Comparison of ENCODE assay signal across 28 cellular contexts in genomic region chr11:65883058-65883761, GRCh38. TPM values are rescaled to one million over a fixed set of nuclear protein-coding genes. Genes with fewer than 3 reads are reported as not detected.
DNase-seq lines count a peak whose midpoint lies in the region; ATAC-seq and TF ChIP-seq lines count a peak whose summit lies in the region.
"Had no signal": no experiment of that assay in that cellular context is flagged by ENCODE, and none has a peak within 500 bp of the region (broad histone marks: within the 10 kb centered on the region; RNA-seq: fewer than 3 reads in every experiment).

No MANE protein-coding gene starts in this region.

- in situ Hi-C loops in transverse colon (cut with MboI; ENCODE audit: low pct_ligation_motif_present in 1 of 4, low pct_unique_long_range_greater_than_20kb in 1 of 4, low sequenced_read_pairs in 3 of 4): loop anchor here in 3 of 4 donors (10.0 to 25.0 kb wide), 2 partner anchors 102 to 104 kb away; no protein-coding TSS in a partner anchor

- H3K4me1 ChIP-seq in mucosa of descending colon (ENCODE audit: low read depth) (peaks cover 13% of the 10 kb centered on the region), transverse colon (peaks cover 8 to 26% (median 12%) of the 10 kb centered on the region in 4 donors), colonic mucosa (peaks cover 5% of the 10 kb centered on the region)

- DNase-seq in activated CD8-positive, alpha-beta memory T cell treated with anti-CD3 and anti-CD28 coated beads, Interleukin-2, amount 10 ng/mL, durations not matched to agents 7 days and 5 days: peak; percentile 41
- no peak for DNase-seq in activated CD8-positive, alpha-beta memory T cell treated with anti-CD3 and anti-CD28 coated beads, Interleukin-2, amount 50 U/mL, for 4 hours
- DNase-seq in chondrocyte (ENCODE audit: low spot score): peak; percentile 68
- DNase-seq in mucosa of descending colon: peak in 2 of 3 donors; percentile 3 to 27
- DNase-seq in transverse colon: peak; percentile 8
- no peak for DNase-seq in NCI-H1694 (lab: John Stamatoyannopoulos, UW)
- no peak for DNase-seq in colonic mucosa
- no peak for DNase-seq in SK-N-DZ (ENCODE audit: low spot score)
- DNase-seq: ACHN; Caco-2; CD4-positive, alpha-beta memory T cell; DMS 273 treated with DMSO at 0.1 percent for 48 hours; DMS79 treated with DMSO at 0.1 percent for 48 hours; H9; HFFc6; KBM-7; NCI-H1092; NCI-H1436 treated with DMSO at 0.1 percent for 48 hours; NCI-H2029; NCI-H226; NCI-H510A treated with DMSO at 0.1 percent for 48 hours; NCI-H748 treated with DMSO at 0.1 percent for 48 hours; PC-9; RPMI8226; SHP77 treated with DMSO at 0.1 percent for 48 hours had no signal

- TF ChIP-seq EP300 in transverse colon (IDR thresholded peaks at IDR 0.05; ENCODE audit: low read depth): no peak

- 94% methylated on average over 13 of the region's 13 CpGs; no CpG with 5 or more reads in 1 of the 2 donors for WGBS in transverse colon (ENCODE audit: low coverage in 1 of 2), 2 donors

- no peak overlapping the region for H3K27ac ChIP-seq in transverse colon
- no peak overlapping the region for H3K27ac ChIP-seq in colonic mucosa
- H3K27ac ChIP-seq: 22Rv1, BLaER1, PC-9 had no signal

- ATAC-seq in activated CD8-positive, alpha-beta memory T cell treated with anti-CD3 and anti-CD28 coated beads, Interleukin-2, amount 10 ng/mL, durations not matched to agents 7 days and 5 days: no peak
- no peak for ATAC-seq in mucosa of descending colon
- ATAC-seq: HepG2 had no signal

- H3K36me3 ChIP-seq in mucosa of descending colon (ENCODE audit: low read depth) (no peaks in the 10 kb centered on the region), transverse colon (peaks cover 0 to 5% (median 0%) of the 10 kb centered on the region in 4 donors), colonic mucosa (peaks cover 7% of the 10 kb centered on the region)

- H3K4me3 Mint-ChIP-seq in activated CD8-positive, alpha-beta memory T cell treated with anti-CD3 and anti-CD28 coated beads, Interleukin-2, amount 10 ng/mL, durations not matched to agents 7 days and 5 days: no peak overlapping the region
- H3K4me3 Mint-ChIP-seq in chondrocyte (ENCODE audit: unreplicated experiment): no peak overlapping the region
- H3K4me3 Mint-ChIP-seq: H9, HFFc6 had no signal

- H3K9me3 ChIP-seq in mucosa of descending colon: no peaks in the 10 kb centered on the region
- H3K9me3 ChIP-seq in transverse colon: no peaks in the 10 kb centered on the region
- H3K9me3 ChIP-seq in colonic mucosa: no peaks in the 10 kb centered on the region
- H3K9me3 ChIP-seq: BLaER1, Caco-2 had no signal

- no peak for TF ChIP-seq POLR2A in transverse colon (IDR thresholded peaks at IDR 0.05)

- H3K9me3 Mint-ChIP-seq in activated CD8-positive, alpha-beta memory T cell treated with anti-CD3 and anti-CD28 coated beads, Interleukin-2, amount 10 ng/mL, durations not matched to agents 7 days and 5 days (ENCODE audit: low read depth): no peaks in the 10 kb centered on the region
- H3K9me3 Mint-ChIP-seq in chondrocyte (ENCODE audit: low read depth): no peaks in the 10 kb centered on the region
- H3K9me3 Mint-ChIP-seq: CD4-positive, alpha-beta memory T cell; H9 had no signal

- intact Hi-C loops in mucosa of descending colon (cut with DNase I, micrococcal nuclease): loop anchor here (10.0 kb wide), 1 partner anchor 102 kb away; no protein-coding TSS in a partner anchor
- intact Hi-C loops in transverse colon (cut with DNase I; ENCODE audit: low total_unique reads): loop anchor here (5.0 kb wide), 1 partner anchor 109 kb away; no protein-coding TSS in a partner anchor
- intact Hi-C loops in colonic mucosa (cut with DNase I): no loop called here

- no peaks in the 10 kb centered on the region for H3K27me3 Mint-ChIP-seq in activated CD8-positive, alpha-beta memory T cell treated with anti-CD3 and anti-CD28 coated beads, Interleukin-2, amount 10 ng/mL, durations not matched to agents 7 days and 5 days
- no peaks in the 10 kb centered on the region for H3K27me3 Mint-ChIP-seq in chondrocyte (ENCODE audit: low read depth)
- H3K27me3 Mint-ChIP-seq: CD4-positive, alpha-beta memory T cell had no signal

- no peak for TF ChIP-seq CTCF in chondrocyte (IDR thresholded peaks at IDR 0.05)
- TF ChIP-seq CTCF in mucosa of descending colon (IDR thresholded peaks at IDR 0.05): no peak
- no peak for TF ChIP-seq CTCF in transverse colon (IDR thresholded peaks at IDR 0.05)
- TF ChIP-seq CTCF in colonic mucosa (IDR thresholded peaks at IDR 0.05): no peak

- no peak overlapping the region for H3K27ac Mint-ChIP-seq in activated CD8-positive, alpha-beta memory T cell treated with anti-CD3 and anti-CD28 coated beads, Interleukin-2, amount 10 ng/mL, durations not matched to agents 7 days and 5 days
- no peak overlapping the region for H3K27ac Mint-ChIP-seq in chondrocyte (ENCODE audit: unreplicated experiment)
- H3K27ac Mint-ChIP-seq: H9, HFFc6 had no signal

- CTCF ChIA-PET in activated CD8-positive, alpha-beta memory T cell treated with anti-CD3 and anti-CD28 coated beads, Interleukin-2, amount 10 ng/mL, durations not matched to agents 7 days and 5 days (lab: Charles Lee): interaction anchor here (0.6 to 26.4 kb wide), 10 partner anchors 14 to 139 kb away, joined by 3 to 710 read pairs (median 16); partner anchors contain the start of genes BANF1, C11orf68, CFL1 and CTSW

- H3K4me1 Mint-ChIP-seq in activated CD8-positive, alpha-beta memory T cell treated with anti-CD3 and anti-CD28 coated beads, Interleukin-2, amount 10 ng/mL, durations not matched to agents 7 days and 5 days: peaks cover 81% of the 10 kb centered on the region
- peaks cover 26% of the 10 kb centered on the region for H3K4me1 Mint-ChIP-seq in chondrocyte (ENCODE audit: low read depth)

- no peak overlapping the region for H3K9ac ChIP-seq in colonic mucosa (ENCODE audit: low read depth in 2 of 2, low read length in 2 of 2)
- H3K9ac ChIP-seq: BLaER1 had no signal

- H3K36me3 Mint-ChIP-seq in activated CD8-positive, alpha-beta memory T cell treated with anti-CD3 and anti-CD28 coated beads, Interleukin-2, amount 10 ng/mL, durations not matched to agents 7 days and 5 days: peaks cover 14% of the 10 kb centered on the region
- peaks cover 19% of the 10 kb centered on the region for H3K36me3 Mint-ChIP-seq in chondrocyte (ENCODE audit: low read depth)

- H3K4me3 ChIP-seq in mucosa of descending colon: no peak overlapping the region
- no peak overlapping the region for H3K4me3 ChIP-seq in transverse colon
- no peak overlapping the region for H3K4me3 ChIP-seq in colonic mucosa
- H3K4me3 ChIP-seq: BLaER1, PC-9 had no signal

- no peaks in the 10 kb centered on the region for H3K27me3 ChIP-seq in transverse colon
- no peaks in the 10 kb centered on the region for H3K27me3 ChIP-seq in colonic mucosa
- H3K27me3 ChIP-seq: BLaER1 had no signal

RNA-seq across cellular contexts. Expression of gene CTSW, which starts 3.6 kb away (rescaled TPM):
- 100 to 1,000 TPM; 268 to 339 TPM for total RNA-seq in activated CD8-positive, alpha-beta memory T cell treated with anti-CD3 and anti-CD28 coated beads, Interleukin-2, amount 10 ng/mL, durations not matched to agents 7 days and 5 days
- total RNA-seq in chondrocyte (not detected in 3 replicates), mucosa of descending colon (1 to 10 TPM; 1.2 to 3.2 (median 2.8) TPM), transverse colon (1 to 10 TPM in 2 of 4 donors, not detected in 2; 1.1 to 1.8 TPM), colonic mucosa (1 to 10 TPM; 1.2 TPM)
- polyA plus RNA-seq in SK-N-DZ (2014; cell fraction: cytosol; rRNA removed): not detected in 2 replicates
- not detected in 2 replicates for polyA plus RNA-seq in SK-N-DZ (2014; cell fraction: nucleus; rRNA removed)
- total RNA-seq: Caco-2, H9, HepG2, PC-9 had no signal

RNA-seq across cellular contexts. Expression of gene FIBP, which starts 5.1 kb away (rescaled TPM):
- 100 to 1,000 TPM; 100 to 122 TPM for total RNA-seq in activated CD8-positive, alpha-beta memory T cell treated with anti-CD3 and anti-CD28 coated beads, Interleukin-2, amount 10 ng/mL, durations not matched to agents 7 days and 5 days
- total RNA-seq in chondrocyte (82.7 to 100 TPM (median 83.5 TPM) in 3 replicates), mucosa of descending colon (10 to 100 TPM; 35.8 to 52.8 (median 47.0) TPM), transverse colon (10 to 100 TPM; 53.4 to 82.6 (median 75.9) TPM), colonic mucosa (10 to 100 TPM; 41.9 to 53.5 TPM)
- polyA plus RNA-seq in SK-N-DZ (2014; cell fraction: cytosol; rRNA removed): 115 and 152 TPM in 2 replicates
- polyA plus RNA-seq in SK-N-DZ (2014; cell fraction: nucleus; rRNA removed): 150 and 171 TPM in 2 replicates

RNA-seq across cellular contexts. Expression of gene CCDC85B, which starts 7.3 kb away (rescaled TPM):
- 10 to 100 TPM; 82.3 to 94.1 TPM for total RNA-seq in activated CD8-positive, alpha-beta memory T cell treated with anti-CD3 and anti-CD28 coated beads, Interleukin-2, amount 10 ng/mL, durations not matched to agents 7 days and 5 days
- 23.4 to 31.6 TPM (median 26.6 TPM) in 3 replicates for total RNA-seq in chondrocyte
- total RNA-seq in mucosa of descending colon: 10 to 100 TPM in 1 of 3 donors, 1 to 10 TPM in 2; 4.5 to 22.3 (median 9.2) TPM
- total RNA-seq in transverse colon: 100 to 1,000 TPM in 1 of 4 donors, 10 to 100 TPM in 2, 1 to 10 TPM in 1; 7.9 to 140 (median 23.1) TPM
- total RNA-seq in colonic mucosa: 10 to 100 TPM; 11.2 to 16.3 TPM
- polyA plus RNA-seq in SK-N-DZ (2014; cell fraction: cytosol; rRNA removed): 23.0 and 33.6 TPM in 2 replicates
- polyA plus RNA-seq in SK-N-DZ (2014; cell fraction: nucleus; rRNA removed): 25.6 and 28.1 TPM in 2 replicates

RNA-seq across cellular contexts. Expression of gene EFEMP2, which starts 10.6 kb away (rescaled TPM):
- total RNA-seq in activated CD8-positive, alpha-beta memory T cell treated with anti-CD3 and anti-CD28 coated beads, Interleukin-2, amount 10 ng/mL, durations not matched to agents 7 days and 5 days: 10 to 100 TPM in 1 of 2 experiments, 1 to 10 TPM in 1; 7.1 to 13.4 TPM
- total RNA-seq in chondrocyte (174 to 310 TPM (median 290 TPM) in 3 replicates), mucosa of descending colon (10 to 100 TPM; 11.7 to 67.0 (median 15.3) TPM), transverse colon (10 to 100 TPM; 15.2 to 34.4 (median 25.1) TPM), colonic mucosa (10 to 100 TPM in 1 of 2 donors, 1 to 10 TPM in 1; 9.6 to 22.5 TPM)
- polyA plus RNA-seq in SK-N-DZ (2014; cell fraction: cytosol; rRNA removed): 14.0 and 14.9 TPM in 2 replicates
- 46.4 and 59.5 TPM in 2 replicates for polyA plus RNA-seq in SK-N-DZ (2014; cell fraction: nucleus; rRNA removed)

RNA-seq across cellular contexts. Expression of gene FOSL1, which starts 17.0 kb away (rescaled TPM):
- 1 to 10 TPM; 2.7 to 6.0 TPM for total RNA-seq in activated CD8-positive, alpha-beta memory T cell treated with anti-CD3 and anti-CD28 coated beads, Interleukin-2, amount 10 ng/mL, durations not matched to agents 7 days and 5 days
- total RNA-seq in chondrocyte (5.8 to 12.3 TPM (median 7.5 TPM) in 3 replicates), mucosa of descending colon (1 to 10 TPM; 1.2 to 1.6 (median 1.2) TPM), transverse colon (10 to 100 TPM in 1 of 4 donors, 1 to 10 TPM in 1, not detected in 2; 1.2 to 11.6 TPM), colonic mucosa (1 to 10 TPM in 1 of 2 donors, under 1 TPM in 1; 0.84 to 4.2 TPM)
- polyA plus RNA-seq in SK-N-DZ (2014; cell fraction: cytosol; rRNA removed): not detected in 2 replicates
- not detected in 2 replicates for polyA plus RNA-seq in SK-N-DZ (2014; cell fraction: nucleus; rRNA removed)

Comparison
In these comparisons a context has a peak if more than half of its experiments do, and no peak if none do; other contexts are left out.
1. DNase-seq: peak in activated CD8-positive, alpha-beta memory T cell treated with anti-CD3 and anti-CD28 coated beads, Interleukin-2, amount 10 ng/mL, durations not matched to agents 7 days and 5 days (single experiment), chondrocyte (single experiment), mucosa of descending colon (2 of 3) and transverse colon (single experiment); none in activated CD8-positive, alpha-beta memory T cell treated with anti-CD3 and anti-CD28 coated beads, Interleukin-2, amount 50 U/mL, for 4 hours (single experiment), NCI-H1694 (single experiment), colonic mucosa (single experiment) and SK-N-DZ (single experiment).
2. RNA of gene CTSW, which starts 3.6 kb away (total RNA-seq): 268 to 339 TPM in activated CD8-positive, alpha-beta memory T cell treated with anti-CD3 and anti-CD28 coated beads, Interleukin-2, amount 10 ng/mL, durations not matched to agents 7 days and 5 days; 1.2 to 3.2 TPM in mucosa of descending colon, 1.2 TPM in colonic mucosa, 1.1 to 1.8 TPM in transverse colon and not detected in chondrocyte; every median in the first group is over 10 times any median in the second.